In the genomic region with DNA sequence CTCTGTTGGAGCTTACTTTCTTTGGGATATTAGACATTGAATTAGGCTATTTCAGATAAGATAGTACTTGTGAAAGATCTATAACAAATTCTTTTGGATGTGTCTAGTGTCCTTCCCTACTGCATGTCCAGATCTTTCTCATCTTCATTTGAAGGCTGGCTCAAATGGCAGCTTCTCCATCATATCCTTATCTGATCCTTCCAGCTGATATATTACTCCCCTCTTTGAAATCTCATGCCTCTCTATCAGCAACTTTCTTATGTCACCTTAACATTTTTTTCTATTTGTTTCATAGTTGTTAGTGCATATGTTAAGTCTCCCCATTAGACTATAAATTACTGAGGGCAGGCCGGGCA, we compare ENCODE assay signal across 10 cellular contexts. TPM values are rescaled to one million over a fixed set of nuclear protein-coding genes. Genes with fewer than 3 reads are reported as not detected.
DNase-seq lines count a peak whose midpoint lies in the region; ATAC-seq and TF ChIP-seq lines count a peak whose summit lies in the region.
"Had no signal": no experiment of that assay in that cellular context is flagged by ENCODE, and none has a peak within 500 bp of the region (broad histone marks: within the 10 kb centered on the region; RNA-seq: fewer than 3 reads in every experiment).

No MANE protein-coding gene starts in this region.

- peaks cover 71% of the 10 kb centered on the region for H3K4me1 Mint-ChIP-seq in HFFc6 (ENCODE audit: low read depth)
- H3K4me1 Mint-ChIP-seq in activated naive CD8-positive, alpha-beta T cell treated with anti-CD3 and anti-CD28 coated beads, Interleukin-2, amount 10 ng/mL, durations not matched to agents 7 days and 5 days: peaks cover 74% of the 10 kb centered on the region
- H3K4me1 Mint-ChIP-seq in naive thymus-derived CD8-positive, alpha-beta T cell: peaks cover 47 to 97% (median 91%) of the 10 kb centered on the region in 4 donors

- peaks cover 74 to 100% (median 97%) of the 10 kb centered on the region in 10 experiments for H3K4me1 ChIP-seq in BLaER1 treated with 17β-estradiol and CSF1 and Interleukin-3, amounts not matched to agents 10 nM and 100 nM
- H3K4me1 ChIP-seq in foreskin keratinocyte (peaks cover 47% of the 10 kb centered on the region), mammary epithelial cell (ENCODE audit: insufficient read depth, low read length) (peaks cover 42% of the 10 kb centered on the region)

- peak overlapping the region; percentile 78 to 100 (median 91) for H3K4me2 ChIP-seq in BLaER1 treated with 17β-estradiol and CSF1 and Interleukin-3, amounts not matched to agents 10 nM and 100 nM
- no peak overlapping the region for H3K4me2 ChIP-seq in mammary epithelial cell (ENCODE audit: insufficient read depth, low read depth, low read length)

- H2AFZ ChIP-seq in mammary epithelial cell (ENCODE audit: low read depth, low read length): no peak overlapping the region

- intact Hi-C loops in mammary epithelial cell (cut with micrococcal nuclease): no loop called here

- TF ChIP-seq CTCF in HFFc6 (IDR thresholded peaks at IDR 0.05): no peak
- TF ChIP-seq CTCF in foreskin keratinocyte (conservative IDR thresholded peaks at IDR 0.05): no peak
- TF ChIP-seq CTCF in mammary epithelial cell (conservative IDR thresholded peaks at IDR 0.05 in 1 of 2, IDR thresholded peaks at IDR 0.05 in 1 of 2; ENCODE audit: extremely low read depth in 1 of 2, insufficient read depth in 1 of 2, low read depth in 1 of 2, low read length in 2 of 2): no peak

- no peaks in the 10 kb centered on the region; the same call in 1 of the 2 replicates for H3K27me3 Mint-ChIP-seq in HFFc6 (ENCODE audit: insufficient read depth)
- H3K27me3 Mint-ChIP-seq in activated naive CD8-positive, alpha-beta T cell treated with anti-CD3 and anti-CD28 coated beads, Interleukin-2, amount 10 ng/mL, durations not matched to agents 7 days and 5 days: no peaks in the 10 kb centered on the region
- no peaks in the 10 kb centered on the region for H3K27me3 Mint-ChIP-seq in naive thymus-derived CD8-positive, alpha-beta T cell

- CTCF ChIA-PET in mammary epithelial cell (lab: Charles Lee; ENCODE audit: low non-redundant PET): no interaction called here

- BruUV-seq in mammary epithelial cell (replicated peaks; lab: Mats Ljungman, UMichigan): no TSS peak

- H3K36me3 ChIP-seq in BLaER1 treated with 17β-estradiol and CSF1 and Interleukin-3, amounts not matched to agents 10 nM and 100 nM: peaks cover 66 to 97% (median 83%) of the 10 kb centered on the region in 11 experiments
- H3K36me3 ChIP-seq in mammary epithelial cell (ENCODE audit: insufficient read depth, low read length): peaks cover 32% of the 10 kb centered on the region

- ATAC-seq in activated naive CD8-positive, alpha-beta T cell treated with anti-CD3 and anti-CD28 coated beads, Interleukin-2, amount 10 ng/mL, durations not matched to agents 7 days and 5 days (ENCODE audit: low read depth): no peak
- no peak for ATAC-seq in naive thymus-derived CD8-positive, alpha-beta T cell
- no peak for ATAC-seq in foreskin keratinocyte
- ATAC-seq in GM21526 (IDR thresholded peaks at IDR 0.05; ENCODE audit: low FRiP score, unreplicated experiment): no peak

- in situ Hi-C loops in mammary epithelial cell (cut with MboI; ENCODE audit: low sequenced_read_pairs in 2 of 2): no loop called here

- peaks cover 33% of the 10 kb centered on the region for H3K36me3 Mint-ChIP-seq in HFFc6 (ENCODE audit: low read depth)
- peaks cover 64% of the 10 kb centered on the region for H3K36me3 Mint-ChIP-seq in activated naive CD8-positive, alpha-beta T cell treated with anti-CD3 and anti-CD28 coated beads, Interleukin-2, amount 10 ng/mL, durations not matched to agents 7 days and 5 days
- peaks cover 0 to 81% (median 18%) of the 10 kb centered on the region in 3 donors for H3K36me3 Mint-ChIP-seq in naive thymus-derived CD8-positive, alpha-beta T cell

- POLR2A ChIA-PET in activated naive CD8-positive, alpha-beta T cell treated with anti-CD3 and anti-CD28 coated beads, Interleukin-2, amount 10 ng/mL, durations not matched to agents 7 days and 5 days (lab: Charles Lee): interaction anchor here (0.9 to 7.4 kb wide), 4 partner anchors 9 to 17 kb away, joined by 4 to 53 read pairs (median 16); a partner anchor contains a TSS
- POLR2A ChIA-PET in naive thymus-derived CD8-positive, alpha-beta T cell (lab: Charles Lee): interaction anchor here (0.6 to 12.3 kb wide), 5 partner anchors 10 to 184 kb away, joined by 3 to 246 read pairs (median 4); a partner anchor contains a TSS

- H3K27ac Mint-ChIP-seq in HFFc6: peak overlapping the region; percentile 67
- peak overlapping the region; percentile 84 for H3K27ac Mint-ChIP-seq in activated naive CD8-positive, alpha-beta T cell treated with anti-CD3 and anti-CD28 coated beads, Interleukin-2, amount 10 ng/mL, durations not matched to agents 7 days and 5 days
- peak overlapping the region; percentile 82 to 96 (median 91) for H3K27ac Mint-ChIP-seq in naive thymus-derived CD8-positive, alpha-beta T cell

- peaks cover 0 to 99% (median 0%) of the 10 kb centered on the region in 11 experiments; a peak in 9 of 22 replicates for H4K20me1 ChIP-seq in BLaER1 treated with 17β-estradiol and CSF1 and Interleukin-3, amounts not matched to agents 10 nM and 100 nM
- peaks cover 10% of the 10 kb centered on the region for H4K20me1 ChIP-seq in mammary epithelial cell (ENCODE audit: insufficient read depth, low read length)

- H3K9me3 ChIP-seq in BLaER1 treated with 17β-estradiol and CSF1 and Interleukin-3, amounts not matched to agents 10 nM and 100 nM (replicated peaks in 1 of 11): no peaks in the 10 kb centered on the region
- H3K9me3 ChIP-seq in mammary epithelial cell (replicated peaks; ENCODE audit: insufficient read depth, low read length): no peaks in the 10 kb centered on the region
- H3K9me3 ChIP-seq: sigmoid colon had no signal

- dilution Hi-C loops in mammary epithelial cell (cut with HindIII; ENCODE audit: low sequenced_read_pairs): no loop called here

- peak overlapping the region in 10 of 11 experiments; percentile 73 to 87 (median 84); a peak in 18 of 22 replicates for H3K9ac ChIP-seq in BLaER1 treated with 17β-estradiol and CSF1 and Interleukin-3, amounts not matched to agents 10 nM and 100 nM
- no peak overlapping the region for H3K9ac ChIP-seq in mammary epithelial cell (ENCODE audit: insufficient read depth, low read length)

- H3K4me3 ChIP-seq in BLaER1 treated with 17β-estradiol and CSF1 and Interleukin-3, amounts not matched to agents 10 nM and 100 nM: peak overlapping the region in 6 of 10 experiments; percentile 20 to 57 (median 46); a peak in 7 of 20 replicates
- H3K4me3 ChIP-seq in mammary epithelial cell (replicated peaks in 1 of 3; ENCODE audit: insufficient read depth in 1 of 3, low read depth in 2 of 3, low read length in 3 of 3): no peak overlapping the region
- H3K4me3 ChIP-seq: sigmoid colon had no signal

- peaks cover 95% of the 10 kb centered on the region for H3K79me2 ChIP-seq in mammary epithelial cell (ENCODE audit: insufficient read depth, low read length)

- H3K4me3 Mint-ChIP-seq in HFFc6: peak overlapping the region; percentile 47; the same call in 1 of the 2 replicates
- peak overlapping the region; percentile 73 for H3K4me3 Mint-ChIP-seq in activated naive CD8-positive, alpha-beta T cell treated with anti-CD3 and anti-CD28 coated beads, Interleukin-2, amount 10 ng/mL, durations not matched to agents 7 days and 5 days
- peak overlapping the region; percentile 72 to 86 (median 78) for H3K4me3 Mint-ChIP-seq in naive thymus-derived CD8-positive, alpha-beta T cell

- no peaks in the 10 kb centered on the region for H3K9me3 Mint-ChIP-seq in HFFc6
- no peaks in the 10 kb centered on the region for H3K9me3 Mint-ChIP-seq in activated naive CD8-positive, alpha-beta T cell treated with anti-CD3 and anti-CD28 coated beads, Interleukin-2, amount 10 ng/mL, durations not matched to agents 7 days and 5 days
- no peaks in the 10 kb centered on the region for H3K9me3 Mint-ChIP-seq in naive thymus-derived CD8-positive, alpha-beta T cell

- H3K27ac ChIP-seq in BLaER1 treated with 17β-estradiol and CSF1 and Interleukin-3, amounts not matched to agents 10 nM and 100 nM: peak overlapping the region; percentile 75 to 99 (median 97); a peak in 21 of 22 replicates
- no peak overlapping the region for H3K27ac ChIP-seq in foreskin keratinocyte
- H3K27ac ChIP-seq in mammary epithelial cell (ENCODE audit: insufficient read depth, low read depth, low read length): no peak overlapping the region

- 100% methylated on average over 1 of the region's 1 CpG for WGBS in mammary epithelial cell (ENCODE audit: low coverage, missing lambda C conversion rate)

- DNase-seq in HFFc6 (no peak), foreskin keratinocyte (no peak), NCI-H226 (no peak), mammary epithelial cell (no peak)
- no peak for DNase-seq in activated naive CD8-positive, alpha-beta T cell treated with anti-CD3 and anti-CD28 coated beads, Interleukin-2, amount 10 ng/mL, durations not matched to agents 7 days and 5 days
- no peak for DNase-seq in naive thymus-derived CD8-positive, alpha-beta T cell
- DNase-seq: COR-L47, sigmoid colon had no signal

- no peaks in the 10 kb centered on the region for H3K27me3 ChIP-seq in BLaER1 treated with 17β-estradiol and CSF1 and Interleukin-3, amounts not matched to agents 10 nM and 100 nM
- H3K27me3 ChIP-seq in foreskin keratinocyte (no peaks in the 10 kb centered on the region), mammary epithelial cell (ENCODE audit: insufficient read depth, low read length) (no peaks in the 10 kb centered on the region)
- H3K27me3 ChIP-seq: sigmoid colon had no signal

RNA-seq across cellular contexts. Expression of a gene that starts 17.5 kb away (rescaled TPM):
- 100 to 1,000 TPM; 665 to 743 (median 688) TPM for total RNA-seq in HFFc6 (2021; fragmentation: NEBNext Ultra II Directional; extraction: Animal tissue kit (Norgen Biotek cat#: 25700))
- 100 to 1,000 TPM; 579 to 614 TPM for total RNA-seq in activated naive CD8-positive, alpha-beta T cell treated with anti-CD3 and anti-CD28 coated beads, Interleukin-2, amount 10 ng/mL, durations not matched to agents 7 days and 5 days
- 100 to 1,000 TPM; 313 to 314 TPM for total RNA-seq in naive thymus-derived CD8-positive, alpha-beta T cell
- polyA plus RNA-seq in naive thymus-derived CD8-positive, alpha-beta T cell: 100 to 1,000 TPM; 610 to 675 (median 672) TPM
- 787 and 894 TPM in 2 replicates for total RNA-seq in foreskin keratinocyte
- polyA plus RNA-seq in foreskin keratinocyte: 440 and 451 TPM in 2 replicates
- total RNA-seq in mammary epithelial cell: 100 to 1,000 TPM; 715 to 877 TPM
- polyA plus RNA-seq in mammary epithelial cell: 788 TPM
- polyA minus RNA-seq in mammary epithelial cell: 546 TPM

RNA-seq across cellular contexts. Expression of a gene that starts 39.0 kb away (rescaled TPM):
- 10 to 100 TPM; 73.1 to 88.8 (median 82.5) TPM for total RNA-seq in HFFc6 (2021; fragmentation: NEBNext Ultra II Directional; extraction: Animal tissue kit (Norgen Biotek cat#: 25700))
- 10 to 100 TPM; 71.3 to 74.6 TPM for total RNA-seq in activated naive CD8-positive, alpha-beta T cell treated with anti-CD3 and anti-CD28 coated beads, Interleukin-2, amount 10 ng/mL, durations not matched to agents 7 days and 5 days
- 10 to 100 TPM; 70.9 to 72.9 TPM for total RNA-seq in naive thymus-derived CD8-positive, alpha-beta T cell
- 100 to 1,000 TPM; 236 to 267 (median 237) TPM for polyA plus RNA-seq in naive thymus-derived CD8-positive, alpha-beta T cell
- total RNA-seq in foreskin keratinocyte (72.9 and 83.5 TPM in 2 replicates), mammary epithelial cell (10 to 100 TPM; 22.5 to 36.9 TPM)
- polyA plus RNA-seq in foreskin keratinocyte (57.6 and 59.6 TPM in 2 replicates), mammary epithelial cell (42.8 TPM)
- polyA minus RNA-seq in mammary epithelial cell: 108 TPM

Comparison
In these comparisons a context has a peak if more than half of its experiments do, and no peak if none do; other contexts are left out.
1. H3K27ac ChIP-seq: peak in BLaER1 treated with 17β-estradiol and CSF1 and Interleukin-3, amounts not matched to agents 10 nM and 100 nM (11 of 11); none in foreskin keratinocyte (single experiment) and mammary epithelial cell (single experiment).
2. H3K4me3 ChIP-seq: peak in BLaER1 treated with 17β-estradiol and CSF1 and Interleukin-3, amounts not matched to agents 10 nM and 100 nM (6 of 10); none in mammary epithelial cell (0 of 3).
3. Peak in every context shown above with its lines, with median percentiles within 50 percentile points of each other: H3K27ac Mint-ChIP-seq and H3K4me3 Mint-ChIP-seq.